2 cellular contexts compared by ENCODE assay signal in genomic region chr17:41737680-41738023, GRCh38.
A peak's percentile ranks its signal among the peaks of the same experiment; 100 is the strongest.
TF ChIP-seq lines count a peak whose summit lies in the region.

No MANE protein-coding gene starts in this region.

TF ChIP-seq in HCT116, 20 proteins besides CTCF, POLR2A, EP300 and RAD21:
- no peak for TF ChIP-seq EGR1 (IDR thresholded peaks at IDR 0.05; ENCODE audit: low read depth)
- TF ChIP-seq SRF (IDR thresholded peaks at IDR 0.05; ENCODE audit: low read depth) = no peak
- no peak for TF ChIP-seq TCF7L2 (IDR thresholded peaks at IDR 0.05; ENCODE audit: borderline replicate concordance, extremely low read depth, insufficient read depth, insufficient read length)
- no peak for TF ChIP-seq SP1 (IDR thresholded peaks at IDR 0.05; ENCODE audit: low read depth)
- no peak for TF ChIP-seq ZBTB33 (IDR thresholded peaks at IDR 0.05; ENCODE audit: extremely low read depth, insufficient replicate concordance, low read length)
- no peak for TF ChIP-seq JUND (IDR thresholded peaks at IDR 0.05)
- TF ChIP-seq CEBPB (IDR thresholded peaks at IDR 0.05; ENCODE audit: low read depth) = no peak
- TF ChIP-seq EZH2 (IDR thresholded peaks at IDR 0.05) = no peak
- no peak for TF ChIP-seq CBX3 (IDR thresholded peaks at IDR 0.05; ENCODE audit: low read depth)
- TF ChIP-seq EZH2phosphoT487 (IDR thresholded peaks at IDR 0.05; ENCODE audit: borderline replicate concordance) = no peak
- TF ChIP-seq ZNF274 (IDR thresholded peaks at IDR 0.05; ENCODE audit: low read depth, low read length) = no peak
- TF ChIP-seq ATF3 (IDR thresholded peaks at IDR 0.05) = no peak
- no peak for TF ChIP-seq MAX (IDR thresholded peaks at IDR 0.05)
- TF ChIP-seq FOSL1 (IDR thresholded peaks at IDR 0.05; ENCODE audit: low read depth) = no peak
- no peak for TF ChIP-seq POLR2AphosphoS5 (IDR thresholded peaks at IDR 0.05; ENCODE audit: low read depth, low read length)
- TF ChIP-seq ELF1 (IDR thresholded peaks at IDR 0.05; ENCODE audit: borderline replicate concordance, low read depth) = no peak
- TF ChIP-seq REST (IDR thresholded peaks at IDR 0.05; ENCODE audit: low read depth) = no peak
- no peak for TF ChIP-seq YY1 (IDR thresholded peaks at IDR 0.05; ENCODE audit: extremely low read depth, insufficient replicate concordance, low read depth, low read length)
- TF ChIP-seq ZFX (IDR thresholded peaks at IDR 0.05) = no peak
- TF ChIP-seq SIN3A (IDR thresholded peaks at IDR 0.05; ENCODE audit: low read depth) = no peak
TF ChIP-seq in HCT116: peak in this region for 0.

TF ChIP-seq in WTC11, 78 proteins besides CTCF, POLR2A, EP300 and RAD21:
- TF ChIP-seq ARID4B (CRISPR knock-in tag; IDR thresholded peaks at IDR 0.05; ENCODE audit: borderline replicate concordance) (no peak), ZNF425 (CRISPR knock-in tag; conservative IDR thresholded peaks at IDR 0.05) (no peak), FOXP1 (CRISPR knock-in tag; IDR thresholded peaks at IDR 0.05; ENCODE audit: borderline replicate concordance) (peak; percentile 0; the same call in 1 of the 2 replicates)
